ENCODE assay signal across 16 cellular contexts in the genomic region with DNA sequence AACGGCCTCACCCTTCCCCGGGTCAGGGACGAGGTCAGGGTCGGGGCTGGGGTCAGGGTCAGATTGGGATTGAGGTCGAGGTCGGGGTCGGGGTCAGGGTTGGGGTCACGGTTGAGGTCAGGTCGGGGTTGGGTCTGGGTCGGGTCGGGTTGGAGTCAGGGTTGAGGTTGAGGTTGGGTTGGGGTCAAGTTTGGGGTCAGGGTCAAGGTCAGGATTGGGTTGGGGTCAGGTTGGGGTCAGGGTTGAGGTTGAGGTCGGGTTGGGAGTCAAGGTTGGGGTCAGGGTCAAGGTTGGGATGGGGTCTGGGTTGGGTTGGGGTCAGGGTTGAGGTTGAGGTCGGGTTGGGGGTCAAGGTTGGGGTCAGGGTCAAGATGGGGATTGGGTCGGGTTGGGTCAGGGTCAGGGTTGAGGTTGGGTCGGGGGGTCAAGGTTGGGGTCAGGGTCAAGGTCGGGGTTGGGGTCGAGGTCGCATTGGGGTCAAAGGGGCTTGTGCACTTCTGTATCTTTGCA.
DNase-seq lines count a peak whose midpoint lies in the region; ATAC-seq and TF ChIP-seq lines count a peak whose summit lies in the region.
"Had no signal": no experiment of that assay in that cellular context is flagged by ENCODE, and none has a peak within 500 bp of the region (broad histone marks: within the 10 kb centered on the region; RNA-seq: fewer than 3 reads in every experiment).

No MANE protein-coding gene starts in this region.

- H3K9me3 ChIP-seq in heart left ventricle = no peaks in the 10 kb centered on the region
- H3K9me3 ChIP-seq: tibial nerve had no signal

- H3K4me1 ChIP-seq in heart left ventricle = peaks cover 0 to 41% (median 22%) of the 10 kb centered on the region in 12 donors
- no peaks in the 10 kb centered on the region for H3K4me1 ChIP-seq in urinary bladder (ENCODE audit: insufficient read depth)

- WGBS in heart left ventricle, 4 donors = 85 to 89% (median 87%) methylated on average over 18 of the region's 18 CpGs
- 84% methylated on average over 18 of the region's 18 CpGs for WGBS in urinary bladder

- no peaks in the 10 kb centered on the region for H3K27me3 ChIP-seq in heart left ventricle
- H3K27me3 ChIP-seq: tibial nerve had no signal

- no peaks in the 10 kb centered on the region for H3K36me3 ChIP-seq in heart left ventricle
- H3K36me3 ChIP-seq in urinary bladder (ENCODE audit: insufficient read depth) = no peaks in the 10 kb centered on the region
- H3K36me3 ChIP-seq: tibial nerve had no signal

- no peak for TF ChIP-seq POLR2A in heart left ventricle (IDR thresholded peaks at IDR 0.05)

- DNase-seq in NCI-H2227 (lab: John Stamatoyannopoulos, UW; ENCODE audit: unreplicated experiment) (peak; percentile 10), NCI-H2227 treated with DMSO at 0.1 percent for 48 hours (lab: John Stamatoyannopoulos, UW) (no peak), heart left ventricle (peak in 1 of 5 donors; percentile 38), posterior vena cava (ENCODE audit: low spot score) (peak; percentile 81), SIG-M5 (lab: John Stamatoyannopoulos, UW) (no peak), NCI-H1048 (lab: John Stamatoyannopoulos, UW) (no peak), LoVo (ENCODE audit: low spot score) (no peak)
- DNase-seq: DMS153; effector memory CD4-positive, alpha-beta T cell; GOT3; NCI-H82 had no signal

- intact Hi-C loops in heart left ventricle (cut with DNase I) (loop anchor here in 1 of 10 donors (5.0 kb wide), 1 partner anchor 129 kb away; a partner anchor contains a TSS), posterior vena cava (cut with DNase I) (no loop called here)

- H3K4me3 ChIP-seq in heart left ventricle (no peak overlapping the region), urinary bladder (ENCODE audit: low read depth, low read length) (no peak overlapping the region)
- H3K4me3 ChIP-seq: smooth muscle cell, tibial nerve had no signal

- TF ChIP-seq CTCF in heart left ventricle (IDR thresholded peaks at IDR 0.05) = no peak

- peak overlapping the region; percentile 63 to 93 (median 82) for H3K27ac ChIP-seq in heart left ventricle
- peak overlapping the region; percentile 73 for H3K27ac ChIP-seq in urinary bladder (ENCODE audit: low read depth)
- H3K27ac ChIP-seq: 22Rv1, KMS-11 had no signal

- ATAC-seq in heart left ventricle = peak in 1 of 4 donors; percentile 6

Comparison
In these comparisons a context has a peak if more than half of its experiments do, and no peak if none do; other contexts are left out.
1. DNase-seq: peak in NCI-H2227 (single experiment) and posterior vena cava (single experiment); none in NCI-H2227 treated with DMSO at 0.1 percent for 48 hours (single experiment), SIG-M5 (single experiment), NCI-H1048 (single experiment) and LoVo (single experiment).